ENCODE assay signal across 30 cellular contexts in the genomic region with DNA sequence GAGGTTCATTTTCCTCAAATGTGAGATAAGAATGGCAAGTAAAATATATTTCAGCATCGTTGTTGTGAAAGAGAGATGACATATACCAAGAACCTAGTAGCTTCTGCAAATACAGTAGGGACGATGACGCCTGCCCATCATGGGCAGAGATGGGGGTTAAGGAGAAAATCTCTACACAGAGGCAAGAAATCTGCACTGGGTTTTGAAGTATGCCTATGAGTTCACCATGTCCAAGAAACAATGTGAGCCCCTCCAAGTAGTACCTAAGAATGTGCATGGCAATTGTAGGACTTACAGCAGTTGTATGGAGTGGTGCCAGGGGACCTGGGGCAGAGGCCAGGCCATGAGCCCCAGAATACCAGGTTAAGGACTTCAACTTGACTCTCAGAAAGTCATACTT.
"Had no signal": no experiment of that assay in that cellular context is flagged by ENCODE, and none has a peak within 500 bp of the region (broad histone marks: within the 10 kb centered on the region; RNA-seq: fewer than 3 reads in every experiment).

No MANE protein-coding gene starts in this region.

- H3K4me1 ChIP-seq: adrenal gland, ascending aorta, body of pancreas, breast epithelium had no signal

- H3K4me3 ChIP-seq: adrenal gland, ascending aorta, body of pancreas, breast epithelium, cardiac muscle cell had no signal

- ATAC-seq: activated naive CD4-positive, alpha-beta T cell treated with anti-CD3 and anti-CD28 coated beads, Interleukin-2, amount 50 U/mL, for 72 hours; activated naive CD8-positive, alpha-beta T cell treated with anti-CD3 and anti-CD28 coated beads, Interleukin-2, amount 50 U/mL, for 24 hours; activated T-cell treated with anti-CD3 and anti-CD28 coated beads, Interleukin-2, amount 50 U/mL, for 4 hours; activated T-cell treated with anti-CD3 and anti-CD28 coated beads, Interleukin-2, amount 50 U/mL, for 72 hours; activated T-helper 17 cell treated with anti-CD3 and anti-CD28 coated beads, Interleukin-2, amount 50 U/mL, for 72 hours; body of pancreas had no signal

- DNase-seq: activated effector memory CD4-positive, alpha-beta T cell treated with anti-CD3 and anti-CD28 coated beads, Interleukin-2, amount 50 U/mL, for 16 hours; activated effector memory CD4-positive, alpha-beta T cell treated with Interleukin-2 at 50 U/mL for 16 hours; activated gamma-delta T cell; activated gamma-delta T cell treated with Interleukin-2 at 50 U/mL for 16 hours; activated naive CD4-positive, alpha-beta T cell; activated naive CD4-positive, alpha-beta T cell treated with anti-CD3 and anti-CD28 coated beads for 36 hours; activated naive CD4-positive, alpha-beta T cell treated with anti-CD3 and anti-CD28 coated beads, Interleukin-2, amount 10 ng/mL, durations not matched to agents 7 days and 5 days; activated naive CD4-positive, alpha-beta T cell treated with anti-CD3 and anti-CD28 coated beads, Interleukin-2, amount 50 U/mL, for 16 hours; activated naive CD4-positive, alpha-beta T cell treated with Interleukin-2 at 50 U/mL for 16 hours; activated naive CD8-positive, alpha-beta T cell treated with anti-CD3 and anti-CD28 coated beads for 36 hours; activated naive CD8-positive, alpha-beta T cell treated with anti-CD3 and anti-CD28 coated beads, Interleukin-2, amount 10 ng/mL, durations not matched to agents 7 days and 5 days; activated naive CD8-positive, alpha-beta T cell treated with anti-CD3 and anti-CD28 coated beads, Interleukin-2, amount 50 U/mL, for 24 hours; activated T-cell treated with anti-CD3 and anti-CD28 coated beads, Interleukin-2, amount 50 U/mL, for 24 hours; activated T-cell treated with anti-CD3 and anti-CD28 coated beads, Interleukin-2, amount 50 U/mL, for 4 hours; activated T-cell treated with anti-CD3 and anti-CD28 coated beads, Interleukin-2, amount 50 U/mL, for 48 hours; activated T-cell treated with anti-CD3 and anti-CD28 coated beads, Interleukin-2, amount 50 U/mL, for 72 hours; adrenal gland; amniotic stem cell; amygdala; anterior cingulate cortex; aorta; body of pancreas; brain microvascular endothelial cell; central memory CD4-positive, alpha-beta T cell; cerebellar nuclear complex had no signal

- H3K27me3 ChIP-seq: adrenal gland, ascending aorta, body of pancreas, brain microvascular endothelial cell, breast epithelium, cardiac muscle cell had no signal

- H3K9me3 ChIP-seq: adrenal gland, ascending aorta, body of pancreas, breast epithelium had no signal

- H3K36me3 ChIP-seq: adrenal gland, ascending aorta, brain microvascular endothelial cell, breast epithelium, cardiac muscle cell had no signal

- H3K27ac ChIP-seq: adrenal gland, ascending aorta, body of pancreas, brain microvascular endothelial cell, breast epithelium, cardiac muscle cell had no signal
